ENCODE assay signal across 12 cellular contexts in genomic region chr2:25316101-25316500, GRCh38. TPM values are rescaled to one million over a fixed set of nuclear protein-coding genes. Genes with fewer than 3 reads are reported as not detected.
DNase-seq lines count a peak whose midpoint lies in the region; ATAC-seq and TF ChIP-seq lines count a peak whose summit lies in the region.
"Had no signal": no experiment of that assay in that cellular context is flagged by ENCODE, and none has a peak within 500 bp of the region (broad histone marks: within the 10 kb centered on the region; RNA-seq: fewer than 3 reads in every experiment).

No MANE protein-coding gene starts in this region.

- POLR2A ChIA-PET in SK-N-SH (lab: Yijun Ruan, JAX): interaction anchor here (1.5 to 2.7 kb wide), 2 partner anchors 8 to 16 kb away, joined by 6 to 10 read pairs; no protein-coding TSS in a partner anchor

- peaks cover 25% of the 10 kb centered on the region for H3K4me1 Mint-ChIP-seq in activated T-helper 17 cell treated with anti-CD3 and anti-CD28 coated beads, Interleukin-2, amount 50 U/mL, for 72 hours

- no peaks in the 10 kb centered on the region for H3F3A ChIP-seq in SK-N-SH (replicated peaks; ENCODE audit: insufficient read depth)

- no peak overlapping the region for H3K9ac ChIP-seq in SK-N-SH

- H3K4me1 ChIP-seq in right atrium auricular region: peaks cover 0 to 57% of the 10 kb centered on the region in 2 donors
- peaks cover 0 to 18% (median 8%) of the 10 kb centered on the region in 4 donors for H3K4me1 ChIP-seq in right lobe of liver
- peaks cover 13 to 55% of the 10 kb centered on the region in 2 experiments; a peak in 2 of 4 replicates for H3K4me1 ChIP-seq in SK-N-SH (ENCODE audit: control insufficient read depth in 1 of 2, insufficient read depth in 2 of 2, low read depth in 1 of 2, low read length in 1 of 2)

- H3K9me3 Mint-ChIP-seq in activated T-helper 17 cell treated with anti-CD3 and anti-CD28 coated beads, Interleukin-2, amount 50 U/mL, for 72 hours: no peaks in the 10 kb centered on the region
- H3K9me3 Mint-ChIP-seq: activated B cell treated with CpG ODN at 0.5 μM for 24 hours; natural killer cell treated with Interleukin-12 subunit alpha and Interleukin-12 subunit beta and Interleukin-15 and Interleukin-18, amount 100 ng/mL, for 72 hours had no signal

- no peak for TF ChIP-seq CTCF in right atrium auricular region (IDR thresholded peaks at IDR 0.05)
- no peak for TF ChIP-seq CTCF in right lobe of liver (IDR thresholded peaks at IDR 0.05)
- no peak for TF ChIP-seq CTCF in SK-N-SH (IDR thresholded peaks at IDR 0.05)

- ATAC-seq in Right ventricle myocardium superior (ENCODE audit: poor library complexity) (peak; percentile 28), right lobe of liver (peak; percentile 6 to 53 (median 30)), HG03521 (IDR thresholded peaks at IDR 0.05; ENCODE audit: unreplicated experiment) (no peak)
- no peak for ATAC-seq in activated T-helper 17 cell treated with anti-CD3 and anti-CD28 coated beads, Interleukin-2, amount 50 U/mL, for 72 hours (replicated peaks)
- ATAC-seq: natural killer cell treated with Interleukin-12 subunit alpha and Interleukin-12 subunit beta and Interleukin-15 and Interleukin-18, amount 100 ng/mL, for 72 hours had no signal

- H3K27me3 Mint-ChIP-seq in activated T-helper 17 cell treated with anti-CD3 and anti-CD28 coated beads, Interleukin-2, amount 50 U/mL, for 72 hours: no peaks in the 10 kb centered on the region
- H3K27me3 Mint-ChIP-seq: activated B cell treated with CpG ODN at 0.5 μM for 24 hours had no signal

- H2AFZ ChIP-seq in SK-N-SH (ENCODE audit: low read depth): no peak overlapping the region

- WGBS in right lobe of liver (ENCODE audit: insufficient coverage, low coverage, low lambda C conversion rate, missing lambda C conversion rate): 52% methylated on average over 6 of the region's 8 CpGs
- 82% methylated on average over 8 of the region's 8 CpGs for WGBS in SK-N-SH (ENCODE audit: low lambda C conversion rate)

- H3K79me2 ChIP-seq in SK-N-SH (ENCODE audit: insufficient read depth): peaks cover 20% of the 10 kb centered on the region; the same call in 1 of the 2 replicates

- H3K27me3 ChIP-seq in right atrium auricular region (no peaks in the 10 kb centered on the region), right lobe of liver (no peaks in the 10 kb centered on the region), SK-N-SH (ENCODE audit: insufficient read depth) (no peaks in the 10 kb centered on the region)

- no peaks in the 10 kb centered on the region for H3K9me2 ChIP-seq in SK-N-SH

- CTCF ChIA-PET in SK-N-SH (lab: Yijun Ruan, JAX): interaction anchor here (1.0 to 9.6 kb wide), 7 partner anchors 8 to 384 kb away, joined by 3 to 60 read pairs (median 3); partner anchors contain the start of gene DNMT3A

- intact Hi-C loops in Right ventricle myocardium superior (cut with DNase I): no loop called here
- intact Hi-C loops in right lobe of liver (cut with DNase I): no loop called here

- peaks cover 12% of the 10 kb centered on the region for H4K20me1 ChIP-seq in SK-N-SH (ENCODE audit: insufficient read depth)

- H3K4me3 ChIP-seq in right atrium auricular region: no peak overlapping the region
- no peak overlapping the region for H3K4me3 ChIP-seq in right lobe of liver
- no peak overlapping the region for H3K4me3 ChIP-seq in SK-N-SH (ENCODE audit: low read depth in 2 of 2, low read length in 1 of 2)

- H3K36me3 ChIP-seq in right atrium auricular region (peaks cover 11% of the 10 kb centered on the region), right lobe of liver (peaks cover 0 to 4% (median 0%) of the 10 kb centered on the region in 4 donors), SK-N-SH (replicated peaks in 1 of 2; ENCODE audit: control insufficient read depth in 1 of 2, insufficient read depth in 2 of 2, low read length in 1 of 2) (peaks cover 4 to 14% of the 10 kb centered on the region in 2 experiments)

- no peak overlapping the region for H3K4me2 ChIP-seq in SK-N-SH

- TF ChIP-seq POLR2A in right lobe of liver (IDR thresholded peaks at IDR 0.05): no peak

- TF ChIP-seq RAD21 in SK-N-SH (IDR thresholded peaks at IDR 0.05; ENCODE audit: low read length): no peak

- DNase-seq in Right ventricle myocardium superior: peak; percentile 78
- no peak for DNase-seq in right atrium auricular region (ENCODE audit: low spot score)
- peak in 1 of 3 donors; percentile 73 for DNase-seq in right lobe of liver
- DNase-seq in NCI-H446 (lab: John Stamatoyannopoulos, UW): no peak
- no peak for DNase-seq in SK-N-SH
- DNase-seq in stimulated activated CD4-positive, alpha-beta T cell treated with anti-CD3 and anti-CD28 coated beads, Interleukin-2, amount 100 ng/mL, for 48 hours: no peak
- DNase-seq: activated B cell treated with CpG ODN at 0.5 μM for 24 hours; NCI-H1694; stimulated activated CD4-positive, alpha-beta T cell treated with anti-CD3 and anti-CD28 coated beads, Interleukin-2, amount 100 ng/mL, for 24 hours had no signal

- no peak overlapping the region for H3K4me3 Mint-ChIP-seq in activated T-helper 17 cell treated with anti-CD3 and anti-CD28 coated beads, Interleukin-2, amount 50 U/mL, for 72 hours

- no peaks in the 10 kb centered on the region for H3K9me3 ChIP-seq in right atrium auricular region
- no peaks in the 10 kb centered on the region for H3K9me3 ChIP-seq in right lobe of liver
- no peaks in the 10 kb centered on the region for H3K9me3 ChIP-seq in SK-N-SH

- no peak for TF ChIP-seq EP300 in SK-N-SH (IDR thresholded peaks at IDR 0.05; ENCODE audit: borderline replicate concordance in 1 of 2, low read depth in 1 of 2, low read length in 1 of 2)

- peaks cover 32% of the 10 kb centered on the region for H3K36me3 Mint-ChIP-seq in activated T-helper 17 cell treated with anti-CD3 and anti-CD28 coated beads, Interleukin-2, amount 50 U/mL, for 72 hours (ENCODE audit: low read depth)
- H3K36me3 Mint-ChIP-seq: natural killer cell treated with Interleukin-12 subunit alpha and Interleukin-12 subunit beta and Interleukin-15 and Interleukin-18, amount 100 ng/mL, for 72 hours had no signal

- peak overlapping the region; percentile 75 for H3K27ac Mint-ChIP-seq in activated T-helper 17 cell treated with anti-CD3 and anti-CD28 coated beads, Interleukin-2, amount 50 U/mL, for 72 hours
- H3K27ac Mint-ChIP-seq: activated B cell treated with CpG ODN at 0.5 μM for 24 hours had no signal

- H3K27ac ChIP-seq in right atrium auricular region (peak overlapping the region in 1 of 2 donors; percentile 70), right lobe of liver (peak overlapping the region in 2 of 3 donors; percentile 10 to 37), SK-N-SH (ENCODE audit: low read depth in 2 of 2, low read length in 1 of 2) (peak overlapping the region in 1 of 2 experiments; percentile 100; a peak in 1 of 4 replicates)

TF ChIP-seq in SK-N-SH, 30 proteins besides CTCF, POLR2A, EP300 and RAD21 (continues in another document):
- no peak for TF ChIP-seq USF2 (IDR thresholded peaks at IDR 0.05; ENCODE audit: borderline replicate concordance, low read depth, low read length)
- TF ChIP-seq PBX3 (IDR thresholded peaks at IDR 0.05): no peak
- no peak for TF ChIP-seq TAF1 (IDR thresholded peaks at IDR 0.05; ENCODE audit: borderline replicate concordance, low read depth, low read length)
- TF ChIP-seq GATA2 (CRISPR knock-in tag; IDR thresholded peaks at IDR 0.05): no peak
- no peak for TF ChIP-seq MEF2A (IDR thresholded peaks at IDR 0.05; ENCODE audit: borderline replicate concordance, low read depth)
- no peak for TF ChIP-seq YY1 (IDR thresholded peaks at IDR 0.05; ENCODE audit: low read depth)
- TF ChIP-seq RFX5 (IDR thresholded peaks at IDR 0.05; ENCODE audit: low read length): no peak
- no peak for TF ChIP-seq NFIC (IDR thresholded peaks at IDR 0.05; ENCODE audit: borderline replicate concordance)
- TF ChIP-seq ZBTB33 (IDR thresholded peaks at IDR 0.05; ENCODE audit: borderline replicate concordance, low read depth): no peak
- no peak for TF ChIP-seq FOXM1 (IDR thresholded peaks at IDR 0.05; ENCODE audit: low read depth)

RNA-seq across cellular contexts. Expression of gene DNMT3A, which starts 25.6 kb away (rescaled TPM):
- 20.2 TPM for total RNA-seq in Right ventricle myocardium superior
- total RNA-seq in right atrium auricular region: 1 to 10 TPM; 6.0 to 8.1 TPM
- 10 to 100 TPM; 55.2 to 64.6 TPM for total RNA-seq in activated T-helper 17 cell treated with anti-CD3 and anti-CD28 coated beads, Interleukin-2, amount 50 U/mL, for 72 hours
- total RNA-seq in right lobe of liver: 10 to 100 TPM in 3 of 6 experiments, 1 to 10 TPM in 3; 4.9 to 13.3 (median 9.3) TPM
- 5.5 and 5.6 TPM in 2 replicates for polyA plus RNA-seq in SK-N-SH (2012; rRNA removed)
- 2.3 and 2.6 TPM in 2 replicates for polyA plus RNA-seq in SK-N-SH (2012; cell fraction: cytosol; rRNA removed)
- polyA plus RNA-seq in SK-N-SH (2012; cell fraction: nucleus; rRNA removed): 18.6 and 20.2 TPM in 2 replicates

Comparison
In these comparisons a context has a peak if more than half of its experiments do, and no peak if none do; other contexts are left out.
1. ATAC-seq: peak in Right ventricle myocardium superior (single experiment) and right lobe of liver (4 of 4); none in activated T-helper 17 cell treated with anti-CD3 and anti-CD28 coated beads, Interleukin-2, amount 50 U/mL, for 72 hours (single experiment) and HG03521 (single experiment).